8 cellular contexts compared by ENCODE assay signal in genomic region chr1:47313915-47314664, GRCh38. TPM values are rescaled to one million over a fixed set of nuclear protein-coding genes. Genes with fewer than 3 reads are reported as not detected.
DNase-seq lines count a peak whose midpoint lies in the region; ATAC-seq, FAIRE-seq and TF ChIP-seq lines count a peak whose summit lies in the region.

Gene STIL, minus strand, starts transcription at chr1:47314147. Its CDS starts 3,828 bp downstream, at chr1:47310319.

- H3K4me2 ChIP-seq in Loucy (ENCODE audit: low read depth, low read length, poor library complexity, severe bottlenecking), result peak within 1 kb of the TSS; percentile 95

- peaks cover 44% of the 10 kb centered on the region for H4K20me1 ChIP-seq in Loucy (ENCODE audit: insufficient read depth, low read length, poor library complexity, severe bottlenecking)

- peaks cover 6% of the 10 kb centered on the region; the same call in 1 of the 2 replicates for H3F3A ChIP-seq in Loucy (ENCODE audit: low read depth)

- H3K36me3 ChIP-seq in Loucy (ENCODE audit: insufficient read depth, low read length), result peaks cover 9% of the 10 kb centered on the region; the same call in 1 of the 2 replicates

- peak within 1 kb of the TSS; percentile 86 to 96 for H3K27ac Mint-ChIP-seq in natural killer cell treated with Interleukin-12 subunit alpha and Interleukin-12 subunit beta and Interleukin-15 and Interleukin-18, amount 100 ng/mL, for 72 hours

- no peaks in the 10 kb centered on the region for H3K9me2 ChIP-seq in Loucy (replicated peaks; ENCODE audit: low read depth, low read length)

- peaks cover 11% of the 10 kb centered on the region for H3K36me3 Mint-ChIP-seq in natural killer cell treated with Interleukin-12 subunit alpha and Interleukin-12 subunit beta and Interleukin-15 and Interleukin-18, amount 100 ng/mL, for 72 hours

- H3K4me3 Mint-ChIP-seq in natural killer cell treated with Interleukin-12 subunit alpha and Interleukin-12 subunit beta and Interleukin-15 and Interleukin-18, amount 100 ng/mL, for 72 hours, result peak within 1 kb of the TSS; percentile 93

- peak; percentile 100 for DNase-seq in EL
- peak; percentile 67 for DNase-seq in H54 (ENCODE audit: insufficient read length, low spot score)
- DNase-seq in activated T-helper 9 cell treated with anti-CD3 and anti-CD28 coated beads, Interleukin-2, amount 50 U/mL, for 16 hours (ENCODE audit: low read depth), result peak; percentile 95
- peak; percentile 100 for DNase-seq in fibroblast of pulmonary artery (ENCODE audit: low read depth)
- DNase-seq in natural killer cell treated with Interleukin-12 subunit alpha and Interleukin-12 subunit beta and Interleukin-15 and Interleukin-18, amount 100 ng/mL, for 72 hours (ENCODE audit: low spot score), result peak; percentile 99
- peak; percentile 97 for DNase-seq in stimulated activated naive CD8-positive, alpha-beta T cell treated with anti-CD3 and anti-CD28 coated beads, Interleukin-15, Interleukin-2, amounts not matched to agents 100 U/mL and 50 U/mL, for 24 hours

- TF ChIP-seq CTCF in Loucy (conservative IDR thresholded peaks at IDR 0.05; ENCODE audit: low read length) (no peak), fibroblast of pulmonary artery (IDR thresholded peaks at IDR 0.05; ENCODE audit: low read length, missing control alignments) (no peak)

- H3K27me3 ChIP-seq in Loucy (ENCODE audit: insufficient read depth, low read length, poor library complexity, severe bottlenecking), result no peaks in the 10 kb centered on the region

- ATAC-seq in natural killer cell treated with Interleukin-12 subunit alpha and Interleukin-12 subunit beta and Interleukin-15 and Interleukin-18, amount 100 ng/mL, for 72 hours, result peak; percentile 99
- peak; percentile 99 for ATAC-seq in stimulated activated naive CD8-positive, alpha-beta T cell treated with anti-CD3 and anti-CD28 coated beads, Interleukin-15, Interleukin-2, amounts not matched to agents 100 U/mL and 50 U/mL, for 24 hours

- peak; percentile 71 for FAIRE-seq in H54 (lab: Jason Lieb, UNC)

- H3K4me3 ChIP-seq in Loucy (ENCODE audit: low read length, poor library complexity, severe bottlenecking) (peak within 1 kb of the TSS; percentile 94), fibroblast of pulmonary artery (replicated peaks; ENCODE audit: low read depth, low read length) (peak within 1 kb of the TSS; percentile 95)

- TF ChIP-seq POLR2A in H54 (IDR thresholded peaks at IDR 0.05; ENCODE audit: low read depth, low read length) (peak; percentile 77), Raji (IDR thresholded peaks at IDR 0.05; ENCODE audit: insufficient read depth, low read depth, low read length) (peak; percentile 83)

- H3K9me3 Mint-ChIP-seq in natural killer cell treated with Interleukin-12 subunit alpha and Interleukin-12 subunit beta and Interleukin-15 and Interleukin-18, amount 100 ng/mL, for 72 hours, result no peaks in the 10 kb centered on the region

- peaks cover 48% of the 10 kb centered on the region for H3K79me2 ChIP-seq in Loucy (ENCODE audit: insufficient read depth, low read length)

- H2AFZ ChIP-seq in Loucy (ENCODE audit: low read length), result peak within 1 kb of the TSS; percentile 87

- H3K4me1 Mint-ChIP-seq in natural killer cell treated with Interleukin-12 subunit alpha and Interleukin-12 subunit beta and Interleukin-15 and Interleukin-18, amount 100 ng/mL, for 72 hours (ENCODE audit: low read depth in 2 of 2), result peaks cover 13 to 17% of the 10 kb centered on the region in 2 donors

- H3K4me1 ChIP-seq in Loucy (ENCODE audit: insufficient read depth, low read length, poor library complexity, severe bottlenecking), result peaks cover 32% of the 10 kb centered on the region

- H3K9ac ChIP-seq in Loucy (ENCODE audit: low read depth, low read length, poor library complexity, severe bottlenecking), result peak within 1 kb of the TSS; percentile 94

- no peaks in the 10 kb centered on the region for H3K9me3 ChIP-seq in Loucy (ENCODE audit: insufficient read depth, low read depth, low read length)

- no peaks in the 10 kb centered on the region for H3K27me3 Mint-ChIP-seq in natural killer cell treated with Interleukin-12 subunit alpha and Interleukin-12 subunit beta and Interleukin-15 and Interleukin-18, amount 100 ng/mL, for 72 hours

RNA-seq across cellular contexts. Expression of gene STIL, which starts in this region (rescaled TPM):
- total RNA-seq in natural killer cell treated with Interleukin-12 subunit alpha and Interleukin-12 subunit beta and Interleukin-15 and Interleukin-18, amount 100 ng/mL, for 72 hours, result 10 to 100 TPM; 17.6 to 42.7 TPM

Comparison
In these comparisons a context has a peak if more than half of its experiments do, and no peak if none do; other contexts are left out.
1. Peak in every context shown above with its lines: DNase-seq, ATAC-seq and H3K4me3 ChIP-seq.